18 cellular contexts compared by ENCODE assay signal in the genomic region with DNA sequence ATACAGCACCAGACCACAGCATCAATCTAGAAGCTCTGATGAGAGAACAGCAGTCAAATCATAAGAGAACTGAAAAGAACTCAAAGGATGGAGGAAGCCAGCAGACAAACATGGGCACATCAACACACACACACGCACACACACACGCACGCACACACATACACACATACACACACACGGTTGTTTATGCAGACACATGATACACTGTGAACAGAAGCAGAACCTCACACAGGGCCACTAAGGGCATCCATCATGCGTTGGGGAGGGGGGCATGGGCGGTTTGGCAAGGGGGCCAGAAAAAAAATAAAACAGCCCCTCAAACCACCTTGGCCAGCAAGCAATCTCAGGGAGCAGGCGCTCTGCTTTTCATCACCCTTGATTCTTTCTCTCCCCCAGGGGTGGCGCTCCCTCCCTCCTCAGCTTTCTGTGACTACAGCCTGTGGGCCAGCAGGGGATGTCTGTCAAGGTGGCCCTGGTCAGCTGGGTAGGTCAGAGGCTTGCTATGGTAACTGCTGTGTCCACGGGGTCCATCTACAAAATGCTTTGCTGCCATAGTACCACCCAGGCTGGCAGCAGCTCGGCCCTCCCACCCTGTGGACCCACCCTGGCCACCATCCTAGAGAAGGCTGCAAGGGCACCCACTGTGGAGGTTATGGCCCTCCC.
DNase-seq lines count a peak whose midpoint lies in the region; ATAC-seq and TF ChIP-seq lines count a peak whose summit lies in the region.
"Had no signal": no experiment of that assay in that cellular context is flagged by ENCODE, and none has a peak within 500 bp of the region (broad histone marks: within the 10 kb centered on the region; RNA-seq: fewer than 3 reads in every experiment).

No MANE protein-coding gene starts in this region.

- intact Hi-C loops in cardiac septum (cut with DNase I) (no loop called here), left ventricle myocardium superior (cut with micrococcal nuclease) (no loop called here)

- no peak overlapping the region for H3K4me3 Mint-ChIP-seq in endodermal cell
- H3K4me3 Mint-ChIP-seq: CD14-positive monocyte; CD4-positive, alpha-beta memory T cell; H9; IgD-negative memory B cell had no signal

- H3K27ac Mint-ChIP-seq in endodermal cell = no peak overlapping the region
- H3K27ac Mint-ChIP-seq: CD14-positive monocyte, H9, IgD-negative memory B cell had no signal

- DNase-seq in cardiac septum (ENCODE audit: low spot score) = peak; percentile 54
- no peak for DNase-seq in left ventricle myocardium superior
- peak; percentile 62 for DNase-seq in endodermal cell
- DNase-seq in osteoblast (ENCODE audit: insufficient read length, low spot score, missing footprints) = peak; percentile 86
- DNase-seq in MG63 = no peak
- DNase-seq: 8988T; CD4-positive, alpha-beta memory T cell; DMS153; DMS79; GDM1; GM23248; H9; KG1 had no signal

- no peaks in the 10 kb centered on the region for H4K20me1 ChIP-seq in osteoblast (ENCODE audit: insufficient read depth, low read length)
- H4K20me1 ChIP-seq: BLaER1 had no signal

- H3K9me3 ChIP-seq in endodermal cell (ENCODE audit: control insufficient read depth, low read length) = no peaks in the 10 kb centered on the region
- no peaks in the 10 kb centered on the region for H3K9me3 ChIP-seq in osteoblast (ENCODE audit: low read depth, low read length)
- H3K9me3 ChIP-seq in MG63 = no peaks in the 10 kb centered on the region
- H3K9me3 ChIP-seq: BLaER1 had no signal

- no peaks in the 10 kb centered on the region for H3K9me3 Mint-ChIP-seq in endodermal cell

- H3K27me3 ChIP-seq in endodermal cell (ENCODE audit: control insufficient read depth, insufficient read depth, low read length, poor library complexity, severe bottlenecking) (peaks cover 39% of the 10 kb centered on the region), osteoblast (ENCODE audit: insufficient read depth, low read length) (peaks cover 22% of the 10 kb centered on the region), MG63 (no peaks in the 10 kb centered on the region)
- H3K27me3 ChIP-seq: BLaER1 had no signal

- peaks cover 53% of the 10 kb centered on the region for H3K27me3 Mint-ChIP-seq in endodermal cell (ENCODE audit: insufficient read depth)

- peaks cover under 1% of the 10 kb centered on the region for H3K4me1 ChIP-seq in endodermal cell (ENCODE audit: control insufficient read depth, insufficient read depth, low read length)
- H3K4me1 ChIP-seq in osteoblast (ENCODE audit: insufficient read depth, low read length) = no peaks in the 10 kb centered on the region

- peaks cover 24% of the 10 kb centered on the region for H3K4me1 Mint-ChIP-seq in endodermal cell

- H3K27ac ChIP-seq in endodermal cell (ENCODE audit: low read depth, low read length) (no peak overlapping the region), osteoblast (ENCODE audit: low read depth, low read length) (no peak overlapping the region)
- H3K27ac ChIP-seq: BLaER1, GM23248 had no signal

- H3K4me3 ChIP-seq in endodermal cell (ENCODE audit: low read length) (no peak overlapping the region), osteoblast (ENCODE audit: insufficient read depth, low read length) (no peak overlapping the region), MG63 (no peak overlapping the region)
- H3K4me3 ChIP-seq: BLaER1, GM23248 had no signal

- no peak overlapping the region for H2AFZ ChIP-seq in osteoblast (ENCODE audit: low read length)
- H2AFZ ChIP-seq: GM23248 had no signal

- no peak overlapping the region for H3K4me2 ChIP-seq in osteoblast (ENCODE audit: insufficient read depth, low read length)
- H3K4me2 ChIP-seq: BLaER1 had no signal

- no peak overlapping the region for H3K9ac ChIP-seq in endodermal cell (ENCODE audit: extremely low read depth, low read length, poor library complexity, severe bottlenecking)
- H3K9ac ChIP-seq: BLaER1, GM23248 had no signal

- TF ChIP-seq CTCF in endodermal cell (conservative IDR thresholded peaks at IDR 0.05) (no peak), osteoblast (IDR thresholded peaks at IDR 0.05; ENCODE audit: extremely low read depth, low read depth, low read length) (no peak)

- H3K79me2 ChIP-seq in osteoblast (ENCODE audit: insufficient read depth, low read length) = no peaks in the 10 kb centered on the region

- WGBS in endodermal cell (ENCODE audit: insufficient coverage in 1 of 2, insufficient read length in 1 of 2), 2 experiments = 92 to 100% methylated on average over 1 to 10 of the region's 10 CpGs

- no peaks in the 10 kb centered on the region for H3K36me3 ChIP-seq in endodermal cell (ENCODE audit: control insufficient read depth, insufficient read depth, low read length)
- H3K36me3 ChIP-seq in osteoblast (ENCODE audit: insufficient read depth, low read length) = no peaks in the 10 kb centered on the region
- no peaks in the 10 kb centered on the region for H3K36me3 ChIP-seq in MG63
- H3K36me3 ChIP-seq: BLaER1 had no signal

- ATAC-seq in left ventricle myocardium superior (no peak), HG03520 (IDR thresholded peaks at IDR 0.05; ENCODE audit: unreplicated experiment) (no peak), GM19023 (IDR thresholded peaks at IDR 0.05; ENCODE audit: unreplicated experiment) (no peak)

- peaks cover 4% of the 10 kb centered on the region for H3K36me3 Mint-ChIP-seq in endodermal cell (ENCODE audit: low read depth)
- H3K36me3 Mint-ChIP-seq: CD4-positive, alpha-beta memory T cell had no signal

Comparison
In these comparisons a context has a peak if more than half of its experiments do, and no peak if none do; other contexts are left out.
1. DNase-seq: peak in cardiac septum (single experiment), endodermal cell (single experiment) and osteoblast (single experiment); none in left ventricle myocardium superior (single experiment) and MG63 (single experiment).